9 cellular contexts compared by ENCODE assay signal in the genomic region with DNA sequence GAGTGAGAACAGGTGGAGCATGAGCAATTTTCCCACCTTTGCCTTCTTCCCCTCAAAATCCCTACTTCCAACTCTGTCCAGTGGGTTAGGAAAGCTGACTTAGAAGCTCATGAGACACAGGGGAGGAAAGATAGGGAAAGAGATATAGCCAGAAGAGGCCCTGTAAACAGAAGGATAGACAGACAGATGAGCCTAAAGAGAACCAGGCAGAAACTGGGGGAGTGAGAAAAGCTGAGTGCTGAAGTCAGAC. TPM values are rescaled to one million over a fixed set of nuclear protein-coding genes. Genes with fewer than 3 reads are reported as not detected.
DNase-seq lines count a peak whose midpoint lies in the region; ATAC-seq, FAIRE-seq and TF ChIP-seq lines count a peak whose summit lies in the region.
"Had no signal": no experiment of that assay in that cellular context is flagged by ENCODE, and none has a peak within 500 bp of the region (broad histone marks: within the 10 kb centered on the region; RNA-seq: fewer than 3 reads in every experiment).

No MANE protein-coding gene starts in this region.

- peaks cover 79% of the 10 kb centered on the region for H3K79me2 ChIP-seq in HepG2 (ENCODE audit: insufficient read depth, low read length)

- peak overlapping the region; percentile 90 for H3K9ac ChIP-seq in HepG2 (ENCODE audit: insufficient read depth, low read depth, low read length)

- H3K36me3 ChIP-seq in cardiac muscle cell (peaks cover 15% of the 10 kb centered on the region), HepG2 (replicated peaks in 1 of 2; ENCODE audit: control insufficient read depth in 1 of 2, insufficient read depth in 2 of 2, low read length in 2 of 2) (peaks cover 32 to 51% of the 10 kb centered on the region in 2 experiments), upper lobe of right lung (peaks cover 16% of the 10 kb centered on the region)

- H3K4me3 ChIP-seq in cardiac muscle cell (no peak overlapping the region), HepG2 (replicated peaks in 1 of 3; ENCODE audit: insufficient read depth in 1 of 3, low read depth in 2 of 3, low read length in 3 of 3) (peak overlapping the region; percentile 23 to 59 (median 29)), upper lobe of right lung (no peak overlapping the region)
- H3K4me3 ChIP-seq: psoas muscle had no signal

- no peaks in the 10 kb centered on the region for H3K27me3 ChIP-seq in cardiac muscle cell
- no peaks in the 10 kb centered on the region; a peak in 1 of 5 replicates for H3K27me3 ChIP-seq in HepG2 (ENCODE audit: control insufficient read depth in 1 of 2, insufficient read depth in 2 of 2, low read length in 2 of 2)
- peaks cover 9% of the 10 kb centered on the region for H3K27me3 ChIP-seq in upper lobe of right lung

- no peak for ATAC-seq in Right ventricle myocardium superior (ENCODE audit: poor library complexity)
- no peak for ATAC-seq in HepG2
- ATAC-seq in upper lobe of right lung = no peak
- ATAC-seq: psoas muscle had no signal

- FAIRE-seq in HepG2 (lab: Jason Lieb, UNC) = no peak
- FAIRE-seq: GM18507 had no signal

- peak overlapping the region; percentile 99 for H3K27ac ChIP-seq in cardiac muscle cell
- peak overlapping the region; percentile 97 for H3K27ac ChIP-seq in HepG2 (ENCODE audit: extremely low read length, insufficient read depth, low read length)
- H3K27ac ChIP-seq in upper lobe of right lung = peak overlapping the region; percentile 78
- H3K27ac ChIP-seq: psoas muscle had no signal

- no peak for TF ChIP-seq RAD21 in HepG2 (CRISPR knock-in tag; IDR thresholded peaks at IDR 0.05)

- peaks cover 17% of the 10 kb centered on the region for H4K20me1 ChIP-seq in HepG2 (ENCODE audit: insufficient read depth, low read length)

- TF ChIP-seq CTCF in cardiac muscle cell (IDR thresholded peaks at IDR 0.05; ENCODE audit: low read depth, low read length) (no peak), HepG2 (CRISPR knock-in tag; IDR thresholded peaks at IDR 0.05) (no peak), upper lobe of right lung (IDR thresholded peaks at IDR 0.05) (no peak)

- intact Hi-C loops in Right ventricle myocardium superior (cut with DNase I) = no loop called here
- intact Hi-C loops in HepG2 (cut with micrococcal nuclease; ENCODE audit: unreplicated experiment) = loop anchor here (2.0 kb wide), 1 partner anchor 49 kb away; a partner anchor contains a TSS
- intact Hi-C loops in upper lobe of right lung (cut with DNase I) = no loop called here

- BruUV-seq in HepG2 (replicated peaks; lab: Mats Ljungman, UMichigan) = no TSS peak

- H3K4me1 ChIP-seq in cardiac muscle cell (ENCODE audit: low read depth) = peaks cover 40% of the 10 kb centered on the region
- H3K4me1 ChIP-seq in HepG2 (ENCODE audit: insufficient read depth, low read length) = peaks cover 80% of the 10 kb centered on the region
- peaks cover 46% of the 10 kb centered on the region for H3K4me1 ChIP-seq in upper lobe of right lung

- peak overlapping the region; percentile 92 for H3K4me2 ChIP-seq in HepG2 (ENCODE audit: low read depth, low read length)

- no peak for TF ChIP-seq EP300 in HepG2 (IDR thresholded peaks at IDR 0.05; ENCODE audit: low read depth in 2 of 2, low read length in 2 of 2)
- no peak for TF ChIP-seq EP300 in HepG2 (CRISPR knock-in tag; IDR thresholded peaks at IDR 0.05; ENCODE audit: borderline replicate concordance)

- CTCF ChIA-PET in HepG2 (lab: Yijun Ruan, JAX; ENCODE audit: low intra/inter-chr PET ratio, low total read pairs) = interaction anchor here (1.1 kb wide), 1 partner anchor 9 kb away, joined by 6 read pairs; no protein-coding TSS in a partner anchor

- peak in 1 of 2 experiments; percentile 8; a peak in 1 of 4 replicates for TF ChIP-seq POLR2A in HepG2 (IDR thresholded peaks at IDR 0.05; ENCODE audit: insufficient read depth in 1 of 2, low read depth in 2 of 2, low read length in 2 of 2)

- DNase-seq in cardiac muscle cell (ENCODE audit: low read depth in 1 of 2, low spot score in 1 of 2) (no peak), Right ventricle myocardium superior (no peak), HepG2 (ENCODE audit: low spot score) (no peak), upper lobe of right lung (no peak), KBM-7 (no peak), COLO668 (lab: John Stamatoyannopoulos, UW; ENCODE audit: unreplicated experiment) (no peak)
- DNase-seq: substantia nigra had no signal

- no peak overlapping the region for H2AFZ ChIP-seq in HepG2 (ENCODE audit: low read length)

- POLR2A ChIA-PET in HepG2 (lab: Yijun Ruan, JAX) = interaction anchor here (0.6 to 26.8 kb wide), 59 partner anchors 0 to 1453 kb away, joined by 3 to 1670 read pairs (median 7); a partner anchor contains a TSS

- in situ Hi-C loops in HepG2 (cut with HindIII; ENCODE audit: extremely low pct_ligation_motif_present, low pct_unique_long_range_greater_than_20kb) (no loop called here), KBM-7 (cut with MboI; ENCODE audit: low pct_unique_long_range_greater_than_20kb, low sequenced_read_pairs) (no loop called here)

- H3K9me3 ChIP-seq in cardiac muscle cell (ENCODE audit: low read depth) = no peaks in the 10 kb centered on the region
- no peaks in the 10 kb centered on the region for H3K9me3 ChIP-seq in HepG2 (ENCODE audit: low read length)
- no peaks in the 10 kb centered on the region for H3K9me3 ChIP-seq in upper lobe of right lung
- H3K9me3 ChIP-seq: psoas muscle had no signal

RNA-seq across cellular contexts. Expression of a gene that starts 5.0 kb away (rescaled TPM):
- total RNA-seq in cardiac muscle cell (33.8 and 39.3 TPM in 2 replicates), Right ventricle myocardium superior (10.9 TPM), HepG2 (2016; rRNA removed; fragmentation: Illumina TruSeq; extraction: Trizol) (109 and 157 TPM in 2 replicates), upper lobe of right lung (37.8 TPM)
- polyA plus RNA-seq in cardiac muscle cell (18.9 and 19.9 TPM in 2 replicates), HepG2 (2011; rRNA removed) (241 and 315 TPM in 2 replicates)
- 29.1 and 32.6 TPM in 2 replicates for total RNA-seq in HepG2 (2016; cell fraction: cytosol; rRNA removed; fragmentation: Illumina TruSeq; extraction: Trizol; ENCODE audit: low read depth)
- total RNA-seq in HepG2 (2016; cell fraction: insoluble cytoplasmic fraction; rRNA removed; fragmentation: Illumina TruSeq; extraction: Trizol) = 104 and 153 TPM in 2 replicates
- 72.3 and 78.5 TPM in 2 replicates for total RNA-seq in HepG2 (2016; cell fraction: membrane; rRNA removed; fragmentation: Illumina TruSeq; extraction: Trizol)
- total RNA-seq in HepG2 (2016; cell fraction: nucleus; rRNA removed; fragmentation: Illumina TruSeq; extraction: Trizol) = 149 and 162 TPM in 2 replicates
- 184 and 225 TPM in 2 replicates for polyA plus RNA-seq in HepG2 (2011; cell fraction: cytosol; rRNA removed)
- 207 and 248 TPM in 2 replicates for polyA plus RNA-seq in HepG2 (2011; cell fraction: nucleus; rRNA removed)
- 183 and 230 TPM in 2 replicates for polyA plus RNA-seq in HepG2 (2012)
- polyA plus RNA-seq in HepG2 (2016; cell fraction: cytosol; fragmentation: Illumina TruSeq; extraction: Trizol; ENCODE audit: low read depth) = 8.7 and 9.2 TPM in 2 replicates
- 102 and 106 TPM in 2 replicates for polyA plus RNA-seq in HepG2 (2016; cell fraction: insoluble cytoplasmic fraction; fragmentation: Illumina TruSeq; extraction: Trizol; ENCODE audit: low read depth)
- 31.5 and 31.6 TPM in 2 replicates for polyA plus RNA-seq in HepG2 (2016; cell fraction: membrane; fragmentation: Illumina TruSeq; extraction: Trizol; ENCODE audit: low read depth)
- 158 and 165 TPM in 2 replicates for polyA plus RNA-seq in HepG2 (2016; cell fraction: nucleus; fragmentation: Illumina TruSeq; extraction: Trizol; ENCODE audit: insufficient read depth, low read depth)
- 171 and 630 TPM in 2 replicates for polyA minus RNA-seq in HepG2 (2011; rRNA and poly(A)+ RNA removed; ENCODE audit: low replicate concordance)
- polyA minus RNA-seq in HepG2 (2011; cell fraction: cytosol; rRNA and poly(A)+ RNA removed) = 150 and 166 TPM in 2 replicates
- polyA minus RNA-seq in HepG2 (2011; cell fraction: nucleus; rRNA and poly(A)+ RNA removed) = 420 and 488 TPM in 2 replicates

RNA-seq across cellular contexts. Expression of a gene that starts 20.5 kb away (rescaled TPM):
- total RNA-seq in cardiac muscle cell (60.7 and 84.5 TPM in 2 replicates), Right ventricle myocardium superior (16.4 TPM), HepG2 (2016; rRNA removed; fragmentation: Illumina TruSeq; extraction: Trizol) (130 and 141 TPM in 2 replicates), upper lobe of right lung (44.7 TPM)
- polyA plus RNA-seq in cardiac muscle cell (28.3 and 59.7 TPM in 2 replicates), HepG2 (2011; rRNA removed) (64.7 and 74.4 TPM in 2 replicates)
- 124 and 143 TPM in 2 replicates for total RNA-seq in HepG2 (2016; cell fraction: cytosol; rRNA removed; fragmentation: Illumina TruSeq; extraction: Trizol; ENCODE audit: low read depth)
- total RNA-seq in HepG2 (2016; cell fraction: insoluble cytoplasmic fraction; rRNA removed; fragmentation: Illumina TruSeq; extraction: Trizol) = 128 and 148 TPM in 2 replicates
- 134 and 154 TPM in 2 replicates for total RNA-seq in HepG2 (2016; cell fraction: membrane; rRNA removed; fragmentation: Illumina TruSeq; extraction: Trizol)
- 82.9 and 84.6 TPM in 2 replicates for total RNA-seq in HepG2 (2016; cell fraction: nucleus; rRNA removed; fragmentation: Illumina TruSeq; extraction: Trizol)
- 49.6 and 52.3 TPM in 2 replicates for polyA plus RNA-seq in HepG2 (2011; cell fraction: cytosol; rRNA removed)
- polyA plus RNA-seq in HepG2 (2011; cell fraction: nucleus; rRNA removed) = 90.4 and 93.9 TPM in 2 replicates
- polyA plus RNA-seq in HepG2 (2012) = 58.5 and 83.9 TPM in 2 replicates
- 42.0 and 47.4 TPM in 2 replicates for polyA plus RNA-seq in HepG2 (2016; cell fraction: cytosol; fragmentation: Illumina TruSeq; extraction: Trizol; ENCODE audit: low read depth)
- polyA plus RNA-seq in HepG2 (2016; cell fraction: insoluble cytoplasmic fraction; fragmentation: Illumina TruSeq; extraction: Trizol; ENCODE audit: low read depth) = 106 and 115 TPM in 2 replicates
- 86.6 and 89.8 TPM in 2 replicates for polyA plus RNA-seq in HepG2 (2016; cell fraction: membrane; fragmentation: Illumina TruSeq; extraction: Trizol; ENCODE audit: low read depth)
- 118 and 127 TPM in 2 replicates for polyA plus RNA-seq in HepG2 (2016; cell fraction: nucleus; fragmentation: Illumina TruSeq; extraction: Trizol; ENCODE audit: insufficient read depth, low read depth)
- polyA minus RNA-seq in HepG2 (2011; rRNA and poly(A)+ RNA removed; ENCODE audit: low replicate concordance) = 39.3 and 43.1 TPM in 2 replicates
- 27.3 and 39.3 TPM in 2 replicates for polyA minus RNA-seq in HepG2 (2011; cell fraction: cytosol; rRNA and poly(A)+ RNA removed)
- 50.6 and 59.4 TPM in 2 replicates for polyA minus RNA-seq in HepG2 (2011; cell fraction: nucleus; rRNA and poly(A)+ RNA removed)

RNA-seq across cellular contexts. Expression of a gene that starts 32.6 kb away (rescaled TPM):
- 7.9 and 26.3 TPM in 2 replicates for total RNA-seq in cardiac muscle cell
- polyA plus RNA-seq in cardiac muscle cell = 6.7 and 10.5 TPM in 2 replicates
- total RNA-seq in Right ventricle myocardium superior = 5.5 TPM
- 10.8 and 11.4 TPM in 2 replicates for total RNA-seq in HepG2 (2016; rRNA removed; fragmentation: Illumina TruSeq; extraction: Trizol)
- total RNA-seq in HepG2 (2016; cell fraction: cytosol; rRNA removed; fragmentation: Illumina TruSeq; extraction: Trizol; ENCODE audit: low read depth) = 3.1 and 3.7 TPM in 2 replicates
- 10.9 and 11.2 TPM in 2 replicates for total RNA-seq in HepG2 (2016; cell fraction: insoluble cytoplasmic fraction; rRNA removed; fragmentation: Illumina TruSeq; extraction: Trizol)
- 7.8 and 9.1 TPM in 2 replicates for total RNA-seq in HepG2 (2016; cell fraction: membrane; rRNA removed; fragmentation: Illumina TruSeq; extraction: Trizol)
- total RNA-seq in HepG2 (2016; cell fraction: nucleus; rRNA removed; fragmentation: Illumina TruSeq; extraction: Trizol) = 6.7 and 8.3 TPM in 2 replicates
- polyA plus RNA-seq in HepG2 (2011; rRNA removed) = 19.8 and 22.5 TPM in 2 replicates
- polyA plus RNA-seq in HepG2 (2011; cell fraction: cytosol; rRNA removed) = 18.0 and 23.7 TPM in 2 replicates
- polyA plus RNA-seq in HepG2 (2011; cell fraction: nucleus; rRNA removed) = 27.1 and 27.7 TPM in 2 replicates
- polyA plus RNA-seq in HepG2 (2012) = 14.5 and 15.7 TPM in 2 replicates
- polyA plus RNA-seq in HepG2 (2016; cell fraction: cytosol; fragmentation: Illumina TruSeq; extraction: Trizol; ENCODE audit: low read depth) = 2.6 and 3.0 TPM in 2 replicates
- 9.9 and 10.2 TPM in 2 replicates for polyA plus RNA-seq in HepG2 (2016; cell fraction: insoluble cytoplasmic fraction; fragmentation: Illumina TruSeq; extraction: Trizol; ENCODE audit: low read depth)
- 6.4 TPM in 2 replicates for polyA plus RNA-seq in HepG2 (2016; cell fraction: membrane; fragmentation: Illumina TruSeq; extraction: Trizol; ENCODE audit: low read depth)
- polyA plus RNA-seq in HepG2 (2016; cell fraction: nucleus; fragmentation: Illumina TruSeq; extraction: Trizol; ENCODE audit: insufficient read depth, low read depth) = 19.5 and 24.7 TPM in 2 replicates
- polyA minus RNA-seq in HepG2 (2011; rRNA and poly(A)+ RNA removed; ENCODE audit: low replicate concordance) = 18.0 and 62.7 TPM in 2 replicates
- polyA minus RNA-seq in HepG2 (2011; cell fraction: cytosol; rRNA and poly(A)+ RNA removed) = 8.0 and 14.8 TPM in 2 replicates
- polyA minus RNA-seq in HepG2 (2011; cell fraction: nucleus; rRNA and poly(A)+ RNA removed) = 8.8 and 11.9 TPM in 2 replicates
- 8.4 TPM for total RNA-seq in upper lobe of right lung

RNA-seq across cellular contexts. Expression of a gene that starts 48.2 kb away (rescaled TPM):
- total RNA-seq in cardiac muscle cell (53.9 and 62.7 TPM in 2 replicates), Right ventricle myocardium superior (50.2 TPM), HepG2 (2016; rRNA removed; fragmentation: Illumina TruSeq; extraction: Trizol) (210 and 289 TPM in 2 replicates), upper lobe of right lung (38.9 TPM)
- polyA plus RNA-seq in cardiac muscle cell (131 and 134 TPM in 2 replicates), HepG2 (2011; rRNA removed) (329 and 354 TPM in 2 replicates)
- 154 and 171 TPM in 2 replicates for total RNA-seq in HepG2 (2016; cell fraction: cytosol; rRNA removed; fragmentation: Illumina TruSeq; extraction: Trizol; ENCODE audit: low read depth)
- 224 and 314 TPM in 2 replicates for total RNA-seq in HepG2 (2016; cell fraction: insoluble cytoplasmic fraction; rRNA removed; fragmentation: Illumina TruSeq; extraction: Trizol)
- total RNA-seq in HepG2 (2016; cell fraction: membrane; rRNA removed; fragmentation: Illumina TruSeq; extraction: Trizol) = 131 and 139 TPM in 2 replicates
- total RNA-seq in HepG2 (2016; cell fraction: nucleus; rRNA removed; fragmentation: Illumina TruSeq; extraction: Trizol) = 137 and 144 TPM in 2 replicates
- 348 and 362 TPM in 2 replicates for polyA plus RNA-seq in HepG2 (2011; cell fraction: cytosol; rRNA removed)
- 327 and 362 TPM in 2 replicates for polyA plus RNA-seq in HepG2 (2011; cell fraction: nucleus; rRNA removed)
- 137 and 192 TPM in 2 replicates for polyA plus RNA-seq in HepG2 (2012)
- polyA plus RNA-seq in HepG2 (2016; cell fraction: cytosol; fragmentation: Illumina TruSeq; extraction: Trizol; ENCODE audit: low read depth) = 39.5 and 40.9 TPM in 2 replicates
- 294 and 308 TPM in 2 replicates for polyA plus RNA-seq in HepG2 (2016; cell fraction: insoluble cytoplasmic fraction; fragmentation: Illumina TruSeq; extraction: Trizol; ENCODE audit: low read depth)
- 72.5 and 74.3 TPM in 2 replicates for polyA plus RNA-seq in HepG2 (2016; cell fraction: membrane; fragmentation: Illumina TruSeq; extraction: Trizol; ENCODE audit: low read depth)
- polyA plus RNA-seq in HepG2 (2016; cell fraction: nucleus; fragmentation: Illumina TruSeq; extraction: Trizol; ENCODE audit: insufficient read depth, low read depth) = 212 and 229 TPM in 2 replicates
- 563 and 739 TPM in 2 replicates for polyA minus RNA-seq in HepG2 (2011; rRNA and poly(A)+ RNA removed; ENCODE audit: low replicate concordance)
- polyA minus RNA-seq in HepG2 (2011; cell fraction: cytosol; rRNA and poly(A)+ RNA removed) = 136 and 191 TPM in 2 replicates
- 169 and 174 TPM in 2 replicates for polyA minus RNA-seq in HepG2 (2011; cell fraction: nucleus; rRNA and poly(A)+ RNA removed)

RNA-seq across cellular contexts. Expression of a gene that starts 57.3 kb away (rescaled TPM):
- total RNA-seq in cardiac muscle cell = 124 and 255 TPM in 2 replicates
- 304 and 326 TPM in 2 replicates for polyA plus RNA-seq in cardiac muscle cell
- 129 TPM for total RNA-seq in Right ventricle myocardium superior
- 871 and 1,316 TPM in 2 replicates for total RNA-seq in HepG2 (2016; rRNA removed; fragmentation: Illumina TruSeq; extraction: Trizol)
- 296 and 327 TPM in 2 replicates for total RNA-seq in HepG2 (2016; cell fraction: cytosol; rRNA removed; fragmentation: Illumina TruSeq; extraction: Trizol; ENCODE audit: low read depth)
- total RNA-seq in HepG2 (2016; cell fraction: insoluble cytoplasmic fraction; rRNA removed; fragmentation: Illumina TruSeq; extraction: Trizol) = 923 and 1,358 TPM in 2 replicates
- 499 and 543 TPM in 2 replicates for total RNA-seq in HepG2 (2016; cell fraction: membrane; rRNA removed; fragmentation: Illumina TruSeq; extraction: Trizol)
- 325 and 326 TPM in 2 replicates for total RNA-seq in HepG2 (2016; cell fraction: nucleus; rRNA removed; fragmentation: Illumina TruSeq; extraction: Trizol)
- polyA plus RNA-seq in HepG2 (2011; rRNA removed) = 566 and 705 TPM in 2 replicates
- 909 and 1,129 TPM in 2 replicates for polyA plus RNA-seq in HepG2 (2011; cell fraction: cytosol; rRNA removed)
- 173 and 191 TPM in 2 replicates for polyA plus RNA-seq in HepG2 (2011; cell fraction: nucleus; rRNA removed)
- polyA plus RNA-seq in HepG2 (2012) = 459 and 476 TPM in 2 replicates
- polyA plus RNA-seq in HepG2 (2016; cell fraction: cytosol; fragmentation: Illumina TruSeq; extraction: Trizol; ENCODE audit: low read depth) = 281 and 292 TPM in 2 replicates
- polyA plus RNA-seq in HepG2 (2016; cell fraction: insoluble cytoplasmic fraction; fragmentation: Illumina TruSeq; extraction: Trizol; ENCODE audit: low read depth) = 1,127 and 1,228 TPM in 2 replicates
- 411 and 426 TPM in 2 replicates for polyA plus RNA-seq in HepG2 (2016; cell fraction: membrane; fragmentation: Illumina TruSeq; extraction: Trizol; ENCODE audit: low read depth)
- polyA plus RNA-seq in HepG2 (2016; cell fraction: nucleus; fragmentation: Illumina TruSeq; extraction: Trizol; ENCODE audit: insufficient read depth, low read depth) = 421 and 445 TPM in 2 replicates
- polyA minus RNA-seq in HepG2 (2011; rRNA and poly(A)+ RNA removed; ENCODE audit: low replicate concordance) = 455 and 971 TPM in 2 replicates
- polyA minus RNA-seq in HepG2 (2011; cell fraction: cytosol; rRNA and poly(A)+ RNA removed) = 370 and 379 TPM in 2 replicates
- polyA minus RNA-seq in HepG2 (2011; cell fraction: nucleus; rRNA and poly(A)+ RNA removed) = 156 and 157 TPM in 2 replicates
- total RNA-seq in upper lobe of right lung = 75.7 TPM

Comparison
In these comparisons a context has a peak if more than half of its experiments do, and no peak if none do; other contexts are left out.
1. H3K4me3 ChIP-seq: peak in HepG2 (3 of 3); none in cardiac muscle cell (single experiment) and upper lobe of right lung (single experiment).
2. Peak in every context shown above with its lines, with median percentiles within 50 percentile points of each other: H3K27ac ChIP-seq.